15 cellular contexts compared by ENCODE assay signal in the genomic region with DNA sequence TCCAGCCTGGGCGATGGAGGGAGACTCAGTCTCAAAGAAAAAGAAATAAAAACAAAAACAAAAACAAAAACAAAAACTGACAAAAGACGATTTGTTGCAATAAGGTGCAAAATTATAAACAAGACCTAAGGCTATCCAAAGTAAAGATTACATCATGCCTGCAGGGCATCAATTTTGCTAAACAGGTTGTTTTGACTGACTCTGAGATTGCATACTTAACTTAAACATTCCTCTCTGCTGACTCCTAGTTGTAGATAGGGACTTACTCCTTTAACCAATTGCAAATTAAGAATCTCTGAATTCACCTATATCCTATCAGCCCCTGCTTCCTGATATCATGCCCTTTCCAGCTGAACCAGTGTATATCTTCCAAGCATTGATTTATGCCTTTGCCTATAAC.
DNase-seq lines count a peak whose midpoint lies in the region; ATAC-seq and TF ChIP-seq lines count a peak whose summit lies in the region.
"Had no signal": no experiment of that assay in that cellular context is flagged by ENCODE, and none has a peak within 500 bp of the region (broad histone marks: within the 10 kb centered on the region; RNA-seq: fewer than 3 reads in every experiment).

No MANE protein-coding gene starts in this region.

- WGBS in mammary epithelial cell (ENCODE audit: low coverage, missing lambda C conversion rate): 42% methylated on average over 2 of the region's 2 CpGs

- H3K27ac Mint-ChIP-seq in MCF 10A (ENCODE audit: low read depth, unreplicated experiment): no peak overlapping the region
- H3K27ac Mint-ChIP-seq in stimulated activated effector memory CD8-positive, alpha-beta T cell treated with anti-CD3 and anti-CD28 coated beads, Interleukin-12 subunit alpha, Interleukin-12 subunit beta, amount 100 ng/mL, for 72 hours: no peak overlapping the region
- H3K27ac Mint-ChIP-seq: CD8-positive, alpha-beta T cell; IgD-negative memory B cell had no signal

- no peaks in the 10 kb centered on the region for H3K4me1 ChIP-seq in mammary epithelial cell (ENCODE audit: insufficient read depth, low read length)
- H3K4me1 ChIP-seq in RWPE2 (ENCODE audit: insufficient read depth, poor library complexity, severe bottlenecking): no peaks in the 10 kb centered on the region
- H3K4me1 ChIP-seq in foreskin keratinocyte: no peaks in the 10 kb centered on the region
- no peaks in the 10 kb centered on the region for H3K4me1 ChIP-seq in mucosa of descending colon (ENCODE audit: low read depth)
- H3K4me1 ChIP-seq: Caco-2 had no signal

- BruUV-seq in MCF 10A (replicated peaks; lab: Mats Ljungman, UMichigan) (no TSS peak), mammary epithelial cell (replicated peaks; lab: Mats Ljungman, UMichigan) (no TSS peak)

- peaks cover 6% of the 10 kb centered on the region for H3K4me1 Mint-ChIP-seq in MCF 10A (ENCODE audit: insufficient read depth, unreplicated experiment)
- no peaks in the 10 kb centered on the region for H3K4me1 Mint-ChIP-seq in stimulated activated effector memory CD8-positive, alpha-beta T cell treated with anti-CD3 and anti-CD28 coated beads, Interleukin-12 subunit alpha, Interleukin-12 subunit beta, amount 100 ng/mL, for 72 hours
- H3K4me1 Mint-ChIP-seq: CD14-positive monocyte, IgD-negative memory B cell had no signal

- TF ChIP-seq CTCF in MCF 10A (IDR thresholded peaks at IDR 0.05; ENCODE audit: unreplicated experiment): no peak
- no peak for TF ChIP-seq CTCF in mammary epithelial cell (conservative IDR thresholded peaks at IDR 0.05 in 1 of 2, IDR thresholded peaks at IDR 0.05 in 1 of 2; ENCODE audit: extremely low read depth in 1 of 2, insufficient read depth in 1 of 2, low read depth in 1 of 2, low read length in 2 of 2)
- no peak for TF ChIP-seq CTCF in RWPE2 (IDR thresholded peaks at IDR 0.05; ENCODE audit: poor library complexity, severe bottlenecking)
- TF ChIP-seq CTCF in foreskin keratinocyte (conservative IDR thresholded peaks at IDR 0.05): no peak
- TF ChIP-seq CTCF in mucosa of descending colon (IDR thresholded peaks at IDR 0.05): no peak

- no peaks in the 10 kb centered on the region for H4K20me1 ChIP-seq in mammary epithelial cell (ENCODE audit: insufficient read depth, low read length)

- DNase-seq in MCF 10A (ENCODE audit: unreplicated experiment) (peak; percentile 2), mammary epithelial cell (no peak), RWPE2 (ENCODE audit: low spot score) (no peak), foreskin keratinocyte (peak; percentile 20 to 52), mucosa of descending colon (no peak)
- no peak for DNase-seq in stimulated activated effector memory CD8-positive, alpha-beta T cell treated with anti-CD3 and anti-CD28 coated beads, Interleukin-12 subunit alpha, Interleukin-12 subunit beta, amount 100 ng/mL, for 72 hours (ENCODE audit: low spot score in 2 of 2)
- DNase-seq in activated naive CD4-positive, alpha-beta T cell treated with Interleukin-2 at 50 U/mL for 16 hours: no peak
- DNase-seq: Caco-2; CD8-positive, alpha-beta T cell; DND-41; GM23248; H7 had no signal

- intact Hi-C loops in MCF 10A (cut with micrococcal nuclease) (no loop called here), mammary epithelial cell (cut with micrococcal nuclease) (no loop called here), mucosa of descending colon (cut with DNase I, micrococcal nuclease) (no loop called here)

- ATAC-seq in RWPE2 (ENCODE audit: low read depth): 0 out of 3 replicates have a peak, but pooled peaks have one; percentile 35
- peak; percentile 49 for ATAC-seq in foreskin keratinocyte
- no peak for ATAC-seq in mucosa of descending colon
- ATAC-seq in stimulated activated effector memory CD8-positive, alpha-beta T cell treated with anti-CD3 and anti-CD28 coated beads, Interleukin-12 subunit alpha, Interleukin-12 subunit beta, amount 100 ng/mL, for 72 hours: no peak
- ATAC-seq: CD8-positive, alpha-beta T cell had no signal

- CTCF ChIA-PET in MCF 10A (lab: Yijun Ruan, JAX) (interaction anchor here (0.6 kb wide), 1 partner anchor 1312 kb away, joined by 3 read pairs; no protein-coding TSS in a partner anchor), mammary epithelial cell (lab: Charles Lee; ENCODE audit: low non-redundant PET) (no interaction called here)

- H3K4me2 ChIP-seq in mammary epithelial cell (ENCODE audit: insufficient read depth, low read depth, low read length): no peak overlapping the region

- POLR2A ChIA-PET in MCF 10A (lab: Yijun Ruan, JAX): no interaction called here

- H3K36me3 Mint-ChIP-seq in MCF 10A (ENCODE audit: insufficient read depth, unreplicated experiment): no peaks in the 10 kb centered on the region
- no peaks in the 10 kb centered on the region for H3K36me3 Mint-ChIP-seq in stimulated activated effector memory CD8-positive, alpha-beta T cell treated with anti-CD3 and anti-CD28 coated beads, Interleukin-12 subunit alpha, Interleukin-12 subunit beta, amount 100 ng/mL, for 72 hours
- H3K36me3 Mint-ChIP-seq: CD14-positive monocyte; CD8-positive, alpha-beta T cell; IgD-negative memory B cell had no signal

- H3K27ac ChIP-seq in mammary epithelial cell (ENCODE audit: insufficient read depth, low read depth, low read length) (no peak overlapping the region), RWPE2 (ENCODE audit: poor library complexity, severe bottlenecking) (no peak overlapping the region), foreskin keratinocyte (no peak overlapping the region)
- H3K27ac ChIP-seq: 22Rv1, GM23248 had no signal

- in situ Hi-C loops in mammary epithelial cell (cut with MboI; ENCODE audit: low sequenced_read_pairs in 2 of 2): no loop called here

- no peaks in the 10 kb centered on the region for H3K79me2 ChIP-seq in mammary epithelial cell (ENCODE audit: insufficient read depth, low read length)

- no peaks in the 10 kb centered on the region for H3K9me3 Mint-ChIP-seq in MCF 10A (ENCODE audit: unreplicated experiment)
- H3K9me3 Mint-ChIP-seq in stimulated activated effector memory CD8-positive, alpha-beta T cell treated with anti-CD3 and anti-CD28 coated beads, Interleukin-12 subunit alpha, Interleukin-12 subunit beta, amount 100 ng/mL, for 72 hours: peaks cover 23% of the 10 kb centered on the region

- H3K9me3 ChIP-seq in mammary epithelial cell (replicated peaks; ENCODE audit: insufficient read depth, low read length): peaks cover 2% of the 10 kb centered on the region
- H3K9me3 ChIP-seq in RWPE2 (ENCODE audit: severe bottlenecking): no peaks in the 10 kb centered on the region
- peaks cover 32% of the 10 kb centered on the region for H3K9me3 ChIP-seq in mucosa of descending colon
- H3K9me3 ChIP-seq: Caco-2 had no signal

- H3K4me3 ChIP-seq in mammary epithelial cell (replicated peaks in 1 of 3; ENCODE audit: insufficient read depth in 1 of 3, low read depth in 2 of 3, low read length in 3 of 3) (no peak overlapping the region), RWPE2 (ENCODE audit: severe bottlenecking) (no peak overlapping the region), mucosa of descending colon (no peak overlapping the region)
- H3K4me3 ChIP-seq: GM23248 had no signal

- dilution Hi-C loops in mammary epithelial cell (cut with HindIII; ENCODE audit: low sequenced_read_pairs): no loop called here

- H3K4me3 Mint-ChIP-seq in MCF 10A (ENCODE audit: unreplicated experiment): no peak overlapping the region
- no peak overlapping the region for H3K4me3 Mint-ChIP-seq in stimulated activated effector memory CD8-positive, alpha-beta T cell treated with anti-CD3 and anti-CD28 coated beads, Interleukin-12 subunit alpha, Interleukin-12 subunit beta, amount 100 ng/mL, for 72 hours
- H3K4me3 Mint-ChIP-seq: CD14-positive monocyte; CD8-positive, alpha-beta T cell; IgD-negative memory B cell had no signal

- H3K27me3 Mint-ChIP-seq in MCF 10A (ENCODE audit: insufficient read depth, unreplicated experiment): no peaks in the 10 kb centered on the region
- H3K27me3 Mint-ChIP-seq: IgD-negative memory B cell had no signal

- H3K27me3 ChIP-seq in mammary epithelial cell (ENCODE audit: insufficient read depth, low read length) (no peaks in the 10 kb centered on the region), RWPE2 (ENCODE audit: insufficient read depth, poor library complexity, severe bottlenecking) (no peaks in the 10 kb centered on the region), foreskin keratinocyte (no peaks in the 10 kb centered on the region)

- no peak overlapping the region for H2AFZ ChIP-seq in mammary epithelial cell (ENCODE audit: low read depth, low read length)
- H2AFZ ChIP-seq: GM23248 had no signal

- H3K36me3 ChIP-seq in mammary epithelial cell (ENCODE audit: insufficient read depth, low read length) (no peaks in the 10 kb centered on the region), RWPE2 (ENCODE audit: low read depth) (no peaks in the 10 kb centered on the region), mucosa of descending colon (ENCODE audit: low read depth) (no peaks in the 10 kb centered on the region)

- H3K9ac ChIP-seq in mammary epithelial cell (ENCODE audit: insufficient read depth, low read length): no peak overlapping the region
- H3K9ac ChIP-seq: GM23248 had no signal

Comparison
In these comparisons a context has a peak if more than half of its experiments do, and no peak if none do; other contexts are left out.
1. DNase-seq: peak in MCF 10A (single experiment) and foreskin keratinocyte (2 of 2); none in mammary epithelial cell (single experiment), RWPE2 (single experiment), mucosa of descending colon (0 of 3), stimulated activated effector memory CD8-positive, alpha-beta T cell treated with anti-CD3 and anti-CD28 coated beads, Interleukin-12 subunit alpha, Interleukin-12 subunit beta, amount 100 ng/mL, for 72 hours (0 of 2) and activated naive CD4-positive, alpha-beta T cell treated with Interleukin-2 at 50 U/mL for 16 hours (single experiment).
2. ATAC-seq: peak in RWPE2 (single experiment) and foreskin keratinocyte (single experiment); none in mucosa of descending colon (single experiment) and stimulated activated effector memory CD8-positive, alpha-beta T cell treated with anti-CD3 and anti-CD28 coated beads, Interleukin-12 subunit alpha, Interleukin-12 subunit beta, amount 100 ng/mL, for 72 hours (single experiment).